1 cellular context compared by ENCODE assay signal in genomic region chr7:17781491-17782215, GRCh38.
TF ChIP-seq lines count a peak whose summit lies in the region.

No MANE protein-coding gene starts in this region.

TF ChIP-seq in SK-N-SH, 30 proteins besides CTCF, POLR2A, EP300 and RAD21 (continued from another document):
- TF ChIP-seq REST (IDR thresholded peaks at IDR 0.05; ENCODE audit: low read depth, low read length) (no peak), FOSL2 (IDR thresholded peaks at IDR 0.05; ENCODE audit: borderline replicate concordance, low read depth) (peak; percentile 58; the same call in 1 of the 2 replicates), TCF12 (IDR thresholded peaks at IDR 0.05) (peak; percentile 30; the same call in 1 of the 2 replicates)
TF ChIP-seq in SK-N-SH: peak in this region for 3.
